Comparison of ENCODE assay signal across 9 cellular contexts in the genomic region with DNA sequence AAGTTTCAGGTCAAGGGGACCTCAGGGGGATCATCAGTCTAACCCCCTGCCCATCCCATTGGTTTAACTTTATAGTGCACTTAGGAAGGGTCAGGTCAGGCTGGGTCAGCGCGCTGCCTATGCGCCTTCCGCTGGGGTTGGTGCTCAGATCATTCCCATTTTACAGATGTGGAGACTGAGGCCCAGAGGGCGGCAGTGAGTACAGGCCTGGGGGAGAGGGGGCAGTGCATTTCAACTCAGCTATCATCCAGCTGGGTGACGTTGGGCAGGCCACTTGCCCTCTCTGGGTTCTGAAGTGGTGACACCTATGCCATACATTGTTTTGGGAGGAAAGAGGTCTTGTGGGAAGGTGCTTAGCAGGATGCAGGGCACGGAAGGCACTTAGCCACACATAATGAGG.
"Had no signal": no experiment of that assay in that cellular context is flagged by ENCODE, and none has a peak within 500 bp of the region (broad histone marks: within the 10 kb centered on the region; RNA-seq: fewer than 3 reads in every experiment).

No MANE protein-coding gene starts in this region.

- H3K9ac ChIP-seq: KMS-11 had no signal

- H3K27ac ChIP-seq: HL-60, KMS-11 had no signal

- DNase-seq: H7, HFFc6, IMR-90, KBM-7 had no signal

- H3K36me3 ChIP-seq: HAP-1 had no signal

- H3K9me3 ChIP-seq: HAP-1 had no signal

- ATAC-seq: GM23338, HCT116 had no signal

- H3K4me2 ChIP-seq: GM23338, KMS-11 had no signal

- H2AFZ ChIP-seq: GM23338 had no signal

- H3K4me1 ChIP-seq: HAP-1 had no signal

- H3K4me3 ChIP-seq: GM23338, HAP-1 had no signal
